In the genomic region with DNA sequence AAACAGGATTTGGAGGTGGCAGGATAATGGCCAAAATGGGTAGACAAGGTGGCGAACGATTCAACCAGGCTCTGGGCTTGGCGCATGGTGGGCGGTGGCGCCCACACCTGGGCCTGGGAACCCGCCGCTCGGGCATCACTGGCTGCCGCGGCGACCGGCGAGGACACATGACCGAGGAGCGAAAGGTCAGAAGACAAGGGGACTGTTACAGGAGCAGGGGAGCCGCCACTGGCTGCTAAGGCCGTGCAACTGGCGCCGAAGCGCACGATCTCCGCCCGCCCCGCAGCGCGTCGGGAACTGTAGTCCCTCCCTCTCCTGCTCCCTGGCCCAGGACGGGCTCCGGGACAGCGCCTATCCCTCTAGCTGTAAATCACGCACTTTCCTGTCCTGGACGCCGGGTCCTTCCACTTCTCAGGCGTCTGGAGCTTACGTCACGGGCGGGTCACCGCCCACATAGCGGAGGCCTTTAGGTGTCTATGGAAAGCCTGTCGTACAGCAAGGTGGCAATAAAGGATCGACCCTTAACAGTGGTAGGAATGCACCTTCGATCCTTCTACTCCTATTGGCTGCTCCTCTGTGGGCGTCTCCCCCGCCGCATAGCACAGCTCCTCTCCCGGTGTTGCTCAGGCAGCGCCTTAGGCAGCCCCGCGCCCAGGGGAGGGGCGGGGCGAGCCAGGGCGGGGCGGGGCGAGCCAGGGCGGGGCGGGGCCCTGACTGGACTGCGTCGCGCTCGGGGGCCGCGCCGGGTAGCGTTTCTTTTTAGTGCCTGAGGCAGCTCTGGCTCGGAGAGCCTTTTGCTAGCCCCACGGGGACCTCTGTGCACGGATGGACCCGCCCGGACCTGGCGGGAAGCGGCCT, we compare ENCODE assay signal across 8 cellular contexts. TPM values are rescaled to one million over a fixed set of nuclear protein-coding genes. Genes with fewer than 3 reads are reported as not detected.
DNase-seq lines count a peak whose midpoint lies in the region; ATAC-seq and TF ChIP-seq lines count a peak whose summit lies in the region.

TSS of gene ICE1 (plus strand) at position 717 of the 858 bp plus-strand sequence. CDS start 239 bp downstream, outside the sequence.

- intact Hi-C loops in testis (cut with DNase I; ENCODE audit: low total_unique reads), result no loop called here

- H3K27ac Mint-ChIP-seq in activated naive CD4-positive, alpha-beta T cell treated with anti-CD3 and anti-CD28 coated beads, Interleukin-2, amount 50 U/mL, for 72 hours, result peak within 1 kb of the TSS in 1 of 2 donors; percentile 93

- ATAC-seq in HG02610 (IDR thresholded peaks at IDR 0.05; ENCODE audit: unreplicated experiment) (peak; percentile 81), omental fat pad (ENCODE audit: low FRiP score) (peak; percentile 99)
- peak; percentile 86 to 92 for ATAC-seq in activated naive CD4-positive, alpha-beta T cell treated with anti-CD3 and anti-CD28 coated beads, Interleukin-2, amount 50 U/mL, for 72 hours

- DNase-seq in NCI-H1092 treated with DMSO at 0.1 percent for 48 hours (lab: John Stamatoyannopoulos, UW), result peak; percentile 97
- DNase-seq in SKM-1 (lab: John Stamatoyannopoulos, UW; ENCODE audit: unreplicated experiment), result peak; percentile 90
- peak; percentile 86 to 94 for DNase-seq in activated naive CD4-positive, alpha-beta T cell treated with anti-CD3 and anti-CD28 coated beads, Interleukin-2, amount 50 U/mL, for 72 hours (ENCODE audit: low spot score in 2 of 2)
- DNase-seq in glomerular endothelial cell (ENCODE audit: extremely low read depth, low read depth, low spot score), result peak; percentile 89
- peak; percentile 86 for DNase-seq in omental fat pad (ENCODE audit: low spot score)
- peak; percentile 98 for DNase-seq in testis

- no peaks in the 10 kb centered on the region for H3K9me3 Mint-ChIP-seq in activated naive CD4-positive, alpha-beta T cell treated with anti-CD3 and anti-CD28 coated beads, Interleukin-2, amount 50 U/mL, for 72 hours

- peak within 1 kb of the TSS; percentile 98 for H3K4me3 ChIP-seq in GM08714 (ENCODE audit: low read length)
- H3K4me3 ChIP-seq in testis, result peak within 1 kb of the TSS; percentile 85 to 99

- peak within 1 kb of the TSS; percentile 92 to 99 for H3K27ac ChIP-seq in testis

- H3K9me3 ChIP-seq in testis, result no peaks in the 10 kb centered on the region

- H3K4me1 ChIP-seq in testis, result peaks cover 27% of the 10 kb centered on the region

- TF ChIP-seq CTCF in omental fat pad (IDR thresholded peaks at IDR 0.05), result no peak
- peak in 1 of 3 experiments; percentile 36 for TF ChIP-seq CTCF in testis (IDR thresholded peaks at IDR 0.05)

- 0% methylated on average over 19 to 66 of the region's 71 CpGs for WGBS in testis, 2 donors

- H3K36me3 Mint-ChIP-seq in activated naive CD4-positive, alpha-beta T cell treated with anti-CD3 and anti-CD28 coated beads, Interleukin-2, amount 50 U/mL, for 72 hours, result peaks cover 5 to 10% of the 10 kb centered on the region in 2 donors

- no peaks in the 10 kb centered on the region for H3K36me3 ChIP-seq in testis (ENCODE audit: low read depth, missing control alignments)

- TF ChIP-seq POLR2A in testis (IDR thresholded peaks at IDR 0.05), result no peak

- no peaks in the 10 kb centered on the region for H3K27me3 ChIP-seq in testis

RNA-seq across cellular contexts. Expression of gene ICE1, which starts in this region (rescaled TPM):
- total RNA-seq in activated naive CD4-positive, alpha-beta T cell treated with anti-CD3 and anti-CD28 coated beads, Interleukin-2, amount 50 U/mL, for 72 hours, result 10 to 100 TPM; 19.2 to 24.9 TPM
- total RNA-seq in glomerular endothelial cell (24.6 and 29.6 TPM in 2 replicates), omental fat pad (10 to 100 TPM; 23.3 to 55.2 (median 33.1) TPM), testis (10 to 100 TPM; 34.5 to 35.6 TPM)
- 13.8 TPM for polyA plus RNA-seq in testis (ENCODE audit: insufficient read depth, low read depth, low replicate concordance)

Comparison
In these comparisons a context has a peak if more than half of its experiments do, and no peak if none do; other contexts are left out.
1. Peak in every context shown above with its lines: DNase-seq, ATAC-seq, H3K4me3 ChIP-seq and H3K27ac ChIP-seq.